ENCODE assay signal across 8 cellular contexts in genomic region chr17:61410555-61411089, GRCh38. TPM values are rescaled to one million over a fixed set of nuclear protein-coding genes. Genes with fewer than 3 reads are reported as not detected.
A peak's percentile ranks its signal among the peaks of the same experiment; 100 is the strongest.
DNase-seq lines count a peak whose midpoint lies in the region; ATAC-seq, FAIRE-seq and TF ChIP-seq lines count a peak whose summit lies in the region.

No MANE protein-coding gene starts in this region.

- no peak for FAIRE-seq in GM12892 (lab: Jason Lieb, UNC)

- TF ChIP-seq POLR2A in GM12892 (IDR thresholded peaks at IDR 0.05; ENCODE audit: low read depth, low read length) = no peak

- no peaks in the 10 kb centered on the region for H3K9me3 ChIP-seq in SK-N-SH

- H4K20me1 ChIP-seq in SK-N-SH (ENCODE audit: insufficient read depth) = peaks cover 22% of the 10 kb centered on the region

- H3K27ac Mint-ChIP-seq in activated naive CD8-positive, alpha-beta T cell treated with anti-CD3 and anti-CD28 coated beads for 36 hours = no peak overlapping the region

- TF ChIP-seq EP300 in SK-N-SH (IDR thresholded peaks at IDR 0.05; ENCODE audit: borderline replicate concordance in 1 of 2, low read depth in 1 of 2, low read length in 1 of 2) = no peak

- H3F3A ChIP-seq in SK-N-SH (replicated peaks; ENCODE audit: insufficient read depth) = peaks cover 49% of the 10 kb centered on the region

- H3K4me3 ChIP-seq in SK-N-SH (ENCODE audit: low read depth in 2 of 2, low read length in 1 of 2) = peak overlapping the region; percentile 37 to 82; a peak in 3 of 4 replicates

- no peaks in the 10 kb centered on the region for H3K27me3 ChIP-seq in SK-N-SH (ENCODE audit: insufficient read depth)

- H3K9me3 Mint-ChIP-seq in activated naive CD8-positive, alpha-beta T cell treated with anti-CD3 and anti-CD28 coated beads for 36 hours = no peaks in the 10 kb centered on the region

- intact Hi-C loops in left ventricle myocardium superior (cut with micrococcal nuclease) = no loop called here

- peak; percentile 35; the same call in 1 of the 2 replicates for TF ChIP-seq RAD21 in SK-N-SH (IDR thresholded peaks at IDR 0.05; ENCODE audit: low read length)

- TF ChIP-seq CTCF in SK-N-SH (IDR thresholded peaks at IDR 0.05) = peak; percentile 61

- peaks cover 12% of the 10 kb centered on the region for H3K4me1 Mint-ChIP-seq in activated naive CD8-positive, alpha-beta T cell treated with anti-CD3 and anti-CD28 coated beads for 36 hours

- DNase-seq in GM12892 (ENCODE audit: insufficient read length) (peak; percentile 58), SK-N-SH (peak; percentile 90), left ventricle myocardium superior (peak; percentile 89), retina (peak; percentile 97), OCI-M1 (lab: John Stamatoyannopoulos, UW) (no peak), DMS 273 treated with DMSO at 0.1 percent for 48 hours (lab: John Stamatoyannopoulos, UW) (no peak)
- peak; percentile 78 for DNase-seq in activated naive CD8-positive, alpha-beta T cell treated with anti-CD3 and anti-CD28 coated beads for 36 hours

- ATAC-seq in left ventricle myocardium superior (peak; percentile 62), GM18907 (IDR thresholded peaks at IDR 0.05; ENCODE audit: unreplicated experiment) (no peak)

- no peaks in the 10 kb centered on the region for H3K36me3 Mint-ChIP-seq in activated naive CD8-positive, alpha-beta T cell treated with anti-CD3 and anti-CD28 coated beads for 36 hours

- no peaks in the 10 kb centered on the region for H3K9me2 ChIP-seq in SK-N-SH

- H3K4me3 Mint-ChIP-seq in activated naive CD8-positive, alpha-beta T cell treated with anti-CD3 and anti-CD28 coated beads for 36 hours = peak overlapping the region; percentile 37

- no peak overlapping the region for H3K9ac ChIP-seq in SK-N-SH

- H3K27ac ChIP-seq in SK-N-SH (ENCODE audit: low read depth in 2 of 2, low read length in 1 of 2) = peak overlapping the region; percentile 68 to 80; a peak in 3 of 4 replicates

- no peak overlapping the region for H2AFZ ChIP-seq in SK-N-SH (ENCODE audit: low read depth)

- WGBS in SK-N-SH (ENCODE audit: low lambda C conversion rate) = 72% methylated on average over 33 of the region's 48 CpGs

- peaks cover 29% of the 10 kb centered on the region for H3K79me2 ChIP-seq in SK-N-SH (ENCODE audit: insufficient read depth)

- H3K36me3 ChIP-seq in SK-N-SH (replicated peaks in 1 of 2; ENCODE audit: control insufficient read depth in 1 of 2, insufficient read depth in 2 of 2, low read length in 1 of 2) = peaks cover 30 to 37% of the 10 kb centered on the region in 2 experiments

- peaks cover 59% of the 10 kb centered on the region for H3K27me3 Mint-ChIP-seq in activated naive CD8-positive, alpha-beta T cell treated with anti-CD3 and anti-CD28 coated beads for 36 hours

- CTCF ChIA-PET in SK-N-SH (lab: Yijun Ruan, JAX) = interaction anchor here (0.7 to 16.4 kb wide), 16 partner anchors 10 to 690 kb away, joined by 3 to 318 read pairs (median 27); partner anchors contain the start of gene TBX2

- peak overlapping the region; percentile 95; the same call in 1 of the 2 replicates for H3K4me2 ChIP-seq in SK-N-SH

- POLR2A ChIA-PET in SK-N-SH (lab: Yijun Ruan, JAX) = interaction anchor here (1.1 to 1.9 kb wide), 2 partner anchors 13 to 174 kb away, joined by 3 to 4 read pairs; no protein-coding TSS in a partner anchor

- H3K4me1 ChIP-seq in SK-N-SH (ENCODE audit: control insufficient read depth in 1 of 2, insufficient read depth in 2 of 2, low read depth in 1 of 2, low read length in 1 of 2) = peaks cover 6 to 51% of the 10 kb centered on the region in 2 experiments; a peak in 3 of 4 replicates

TF ChIP-seq in SK-N-SH, 30 proteins besides CTCF, POLR2A, EP300 and RAD21 (continues in another document):
- no peak for TF ChIP-seq SIN3A (IDR thresholded peaks at IDR 0.05; ENCODE audit: borderline replicate concordance, low read depth, low read length)
- TF ChIP-seq ELF1 (IDR thresholded peaks at IDR 0.05) = 0 out of 2 replicates have a peak, but pooled peaks have one; percentile 7
- TF ChIP-seq FOSL2 (IDR thresholded peaks at IDR 0.05; ENCODE audit: borderline replicate concordance, low read depth) = no peak
- no peak for TF ChIP-seq MXI1 (IDR thresholded peaks at IDR 0.05; ENCODE audit: low read depth, low read length)
- no peak for TF ChIP-seq REST (IDR thresholded peaks at IDR 0.05; ENCODE audit: low read depth, low read length)
- no peak for TF ChIP-seq ZBTB33 (IDR thresholded peaks at IDR 0.05; ENCODE audit: borderline replicate concordance, low read depth)
- no peak for TF ChIP-seq EZH2phosphoT487 (IDR thresholded peaks at IDR 0.05; ENCODE audit: borderline replicate concordance, low read depth)
- TF ChIP-seq POLR2AphosphoS5 (IDR thresholded peaks at IDR 0.05; ENCODE audit: low read depth, low read length) = peak; percentile 67
- no peak; the same call in 1 of the 2 replicates for TF ChIP-seq MAX (IDR thresholded peaks at IDR 0.05; ENCODE audit: low read depth)
- no peak for TF ChIP-seq MEF2A (IDR thresholded peaks at IDR 0.05; ENCODE audit: borderline replicate concordance, low read depth)
- TF ChIP-seq RFX5 (IDR thresholded peaks at IDR 0.05; ENCODE audit: low read length) = no peak
- TF ChIP-seq TEAD4 (IDR thresholded peaks at IDR 0.05; ENCODE audit: borderline replicate concordance, insufficient read depth) = no peak
- no peak for TF ChIP-seq RXRA (IDR thresholded peaks at IDR 0.05; ENCODE audit: borderline replicate concordance, low read depth)
- no peak for TF ChIP-seq USF2 (IDR thresholded peaks at IDR 0.05; ENCODE audit: borderline replicate concordance, low read depth, low read length)
- TF ChIP-seq TCF12 (IDR thresholded peaks at IDR 0.05) = no peak

RNA-seq across cellular contexts. Expression of gene TBX2, which starts 11.0 kb away (rescaled TPM):
- not detected for polyA plus RNA-seq in GM12892 (2012; ENCODE audit: missing spikeins)
- polyA plus RNA-seq in SK-N-SH (2012; rRNA removed) = 37.8 and 57.8 TPM in 2 replicates
- 28.9 and 45.2 TPM in 2 replicates for polyA plus RNA-seq in SK-N-SH (2012; cell fraction: cytosol; rRNA removed)
- polyA plus RNA-seq in SK-N-SH (2012; cell fraction: nucleus; rRNA removed) = 179 and 233 TPM in 2 replicates
- total RNA-seq in activated naive CD8-positive, alpha-beta T cell treated with anti-CD3 and anti-CD28 coated beads for 36 hours = not detected
- total RNA-seq in left ventricle myocardium superior = 9.1 TPM

RNA-seq across cellular contexts. Expression of gene TBX4, which starts 41.6 kb away (rescaled TPM):
- polyA plus RNA-seq in GM12892 (2012; ENCODE audit: missing spikeins) = not detected
- 0.02 and 0.05 TPM in 2 replicates for polyA plus RNA-seq in SK-N-SH (2012; rRNA removed)
- polyA plus RNA-seq in SK-N-SH (2012; cell fraction: cytosol; rRNA removed) = 0.05 and 0.19 TPM in 2 replicates
- 0.45 and 0.75 TPM in 2 replicates for polyA plus RNA-seq in SK-N-SH (2012; cell fraction: nucleus; rRNA removed)
- not detected for total RNA-seq in activated naive CD8-positive, alpha-beta T cell treated with anti-CD3 and anti-CD28 coated beads for 36 hours
- not detected for total RNA-seq in left ventricle myocardium superior

Comparison
In these comparisons a context has a peak if more than half of its experiments do, and no peak if none do; other contexts are left out.
1. DNase-seq: peak in GM12892 (single experiment), SK-N-SH (single experiment), activated naive CD8-positive, alpha-beta T cell treated with anti-CD3 and anti-CD28 coated beads for 36 hours (single experiment), left ventricle myocardium superior (single experiment) and retina (single experiment); none in OCI-M1 (single experiment) and DMS 273 treated with DMSO at 0.1 percent for 48 hours (single experiment).
2. RNA of gene TBX2, which starts 11.0 kb away (total RNA-seq): 9.1 TPM in left ventricle myocardium superior (single experiment); not detected in activated naive CD8-positive, alpha-beta T cell treated with anti-CD3 and anti-CD28 coated beads for 36 hours; every median in the first group is over 10 times any median in the second.